ENCODE assay signal across 20 cellular contexts in genomic region chr12:73321319-73321718, GRCh38.
"Had no signal": no experiment of that assay in that cellular context is flagged by ENCODE, and none has a peak within 500 bp of the region (broad histone marks: within the 10 kb centered on the region; RNA-seq: fewer than 3 reads in every experiment).

No MANE protein-coding gene starts in this region.

- H3K4me1 Mint-ChIP-seq: central memory CD8-positive, alpha-beta T cell; memory B cell had no signal

- H3K27me3 Mint-ChIP-seq: central memory CD8-positive, alpha-beta T cell; memory B cell had no signal

- H3K36me3 ChIP-seq: esophagus muscularis mucosa, gastroesophageal sphincter, heart left ventricle, left lung had no signal

- H3K27ac Mint-ChIP-seq: memory B cell had no signal

- H3K4me3 Mint-ChIP-seq: central memory CD8-positive, alpha-beta T cell; memory B cell had no signal

- H3K4me1 ChIP-seq: foreskin keratinocyte, heart left ventricle, left lung had no signal

- H3K4me3 ChIP-seq: coronary artery, dorsolateral prefrontal cortex, esophagus muscularis mucosa, gastroesophageal sphincter, heart left ventricle, left lung, lung had no signal

- H3K27me3 ChIP-seq: dorsolateral prefrontal cortex, esophagus muscularis mucosa, foreskin keratinocyte, gastroesophageal sphincter, heart left ventricle, left lung had no signal

- DNase-seq: cerebellar nuclear complex; dermis blood vessel endothelial cell; dorsolateral prefrontal cortex; effector CD4-positive, alpha-beta T cell; effector memory CD4-positive, alpha-beta T cell; foreskin keratinocyte; hippocampal formation; left cardiac atrium; left lung; left ventricle myocardium superior; mammary epithelial cell; mesendoderm; midbrain had no signal

- H3K36me3 Mint-ChIP-seq: memory B cell had no signal

- H3K27ac ChIP-seq: coronary artery, dorsolateral prefrontal cortex, esophagus muscularis mucosa, foreskin keratinocyte, gastroesophageal sphincter, heart left ventricle, left lung had no signal
